ENCODE assay signal across 2 cellular contexts in genomic region chr7:134545918-134546317, GRCh38.
TF ChIP-seq lines count a peak whose summit lies in the region.

No MANE protein-coding gene starts in this region.

TF ChIP-seq in GM23338, 12 proteins besides CTCF, POLR2A, EP300 and RAD21:
- TF ChIP-seq ETS1 (IDR thresholded peaks at IDR 0.05) (no peak), ZNF331 (CRISPR knock-in tag; IDR thresholded peaks at IDR 0.05; ENCODE audit: low read depth) (no peak), REST (IDR thresholded peaks at IDR 0.05; ENCODE audit: unreplicated experiment) (no peak), ZNF114 (CRISPR knock-in tag; IDR thresholded peaks at IDR 0.05) (no peak), ZNF462 (CRISPR knock-in tag; IDR thresholded peaks at IDR 0.05) (no peak), EZH2phosphoT487 (IDR thresholded peaks at IDR 0.05; ENCODE audit: unreplicated experiment) (no peak), JUNB (IDR thresholded peaks at IDR 0.05; ENCODE audit: unreplicated experiment) (no peak), CREB1 (CRISPR knock-in tag; IDR thresholded peaks at IDR 0.05; ENCODE audit: low read depth) (no peak), POLR2AphosphoS5 (IDR thresholded peaks at IDR 0.05; ENCODE audit: low read depth) (no peak), NANOG (IDR thresholded peaks at IDR 0.05; ENCODE audit: borderline replicate concordance) (no peak), EZH2 (IDR thresholded peaks at IDR 0.05; ENCODE audit: low read depth, unreplicated experiment) (no peak), STAT1 (IDR thresholded peaks at IDR 0.05; ENCODE audit: unreplicated experiment) (no peak)

TF ChIP-seq in H1, 55 proteins besides CTCF, POLR2A, EP300 and RAD21:
- no peak for TF ChIP-seq EZH2 (IDR thresholded peaks at IDR 0.05; ENCODE audit: low read depth, low read length, severe bottlenecking)
- no peak for TF ChIP-seq FOSL1 (IDR thresholded peaks at IDR 0.05; ENCODE audit: insufficient read depth, low read depth, low read length)
- TF ChIP-seq HDAC6 (IDR thresholded peaks at IDR 0.05; ENCODE audit: low read depth, low read length): no peak
- TF ChIP-seq POU5F1 (IDR thresholded peaks at IDR 0.05; ENCODE audit: low read depth, low read length): no peak
- no peak for TF ChIP-seq CHD2 (IDR thresholded peaks at IDR 0.05; ENCODE audit: low read length)
- no peak for TF ChIP-seq KDM1A (IDR thresholded peaks at IDR 0.05; ENCODE audit: borderline replicate concordance, low read length)
- TF ChIP-seq SP2 (IDR thresholded peaks at IDR 0.05; ENCODE audit: low read length): no peak
